In the genomic region with DNA sequence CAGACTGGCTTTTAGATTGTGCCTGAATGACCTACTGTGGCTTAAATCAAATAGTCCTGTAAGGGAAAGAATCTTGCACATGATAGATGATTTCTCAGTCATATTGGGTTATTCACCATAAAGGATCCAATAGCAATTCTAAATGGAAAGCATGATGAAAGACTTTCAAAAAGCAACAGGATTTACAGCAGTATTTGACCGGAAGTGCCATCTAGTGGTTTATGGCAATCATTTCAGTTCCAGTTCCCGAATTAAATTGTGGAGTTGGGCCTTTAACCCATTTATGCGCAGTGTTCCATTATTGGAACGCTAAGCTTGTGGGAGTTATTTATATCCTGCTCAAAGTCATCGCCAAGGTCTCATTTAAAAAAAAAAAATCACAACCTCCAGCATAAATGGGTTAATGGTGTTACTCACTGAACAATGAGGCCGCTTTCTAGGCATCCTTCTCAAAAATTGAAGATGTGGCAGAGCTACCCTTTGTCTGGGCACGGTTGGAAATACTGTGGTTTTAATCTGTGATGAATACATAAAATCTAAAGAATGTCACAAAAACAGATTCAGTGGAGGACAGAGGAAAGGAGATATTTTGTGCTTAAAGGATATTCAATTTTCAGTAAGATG, we compare ENCODE assay signal across 9 cellular contexts.
DNase-seq lines count a peak whose midpoint lies in the region; ATAC-seq, FAIRE-seq and TF ChIP-seq lines count a peak whose summit lies in the region.
"Had no signal": no experiment of that assay in that cellular context is flagged by ENCODE, and none has a peak within 500 bp of the region (broad histone marks: within the 10 kb centered on the region; RNA-seq: fewer than 3 reads in every experiment).

No MANE protein-coding gene starts in this region.

- no peak for TF ChIP-seq POLR2A in GM12892 (IDR thresholded peaks at IDR 0.05; ENCODE audit: low read depth, low read length)

- no peaks in the 10 kb centered on the region for H3K27me3 Mint-ChIP-seq in stimulated activated naive B cell treated with anti-CD40 and anti-IgM and Interleukin-4, amounts not matched to agents 10 μg/mL and 1 μg/mL and 100 μg/mL, for 72 hours
- H3K27me3 Mint-ChIP-seq: stimulated activated naive CD8-positive, alpha-beta T cell treated with anti-CD3 and anti-CD28 coated beads, Interleukin-15, Interleukin-2, amounts not matched to agents 100 ng/mL and 50 ng/mL, for 24 hours had no signal

- H3K4me1 ChIP-seq in ACC112 (ENCODE audit: control insufficient read depth, insufficient read depth, low read length, unreplicated experiment) (peaks cover 13% of the 10 kb centered on the region), liver (ENCODE audit: control insufficient read depth in 4 of 4, insufficient read depth in 4 of 4, low read length in 3 of 4) (peaks cover 5 to 18% (median 12%) of the 10 kb centered on the region in 4 donors)

- intact Hi-C loops in posterior vena cava (cut with DNase I) = loop anchor here (10.0 kb wide), 2 partner anchors 201 to 211 kb away; no protein-coding TSS in a partner anchor

- no peaks in the 10 kb centered on the region for H3K9me3 Mint-ChIP-seq in stimulated activated naive B cell treated with anti-CD40 and anti-IgM and Interleukin-4, amounts not matched to agents 10 μg/mL and 1 μg/mL and 100 μg/mL, for 72 hours
- H3K9me3 Mint-ChIP-seq: stimulated activated naive CD8-positive, alpha-beta T cell treated with anti-CD3 and anti-CD28 coated beads, Interleukin-15, Interleukin-2, amounts not matched to agents 100 ng/mL and 50 ng/mL, for 24 hours had no signal

- no peaks in the 10 kb centered on the region for H3K27me3 ChIP-seq in ACC112 (ENCODE audit: insufficient read depth, low read length)
- H3K27me3 ChIP-seq in liver (ENCODE audit: control insufficient read depth in 4 of 4, insufficient read depth in 4 of 4, low read length in 3 of 4) = no peaks in the 10 kb centered on the region

- WGBS in liver = 57% methylated on average over 7 of the region's 7 CpGs

- peak; percentile 90 to 93 for TF ChIP-seq RAD21 in liver (IDR thresholded peaks at IDR 0.05)

- no peaks in the 10 kb centered on the region for H3K4me1 Mint-ChIP-seq in stimulated activated naive B cell treated with anti-CD40 and anti-IgM and Interleukin-4, amounts not matched to agents 10 μg/mL and 1 μg/mL and 100 μg/mL, for 72 hours

- no peak overlapping the region for H3K4me3 Mint-ChIP-seq in stimulated activated naive B cell treated with anti-CD40 and anti-IgM and Interleukin-4, amounts not matched to agents 10 μg/mL and 1 μg/mL and 100 μg/mL, for 72 hours
- H3K4me3 Mint-ChIP-seq: stimulated activated naive CD8-positive, alpha-beta T cell treated with anti-CD3 and anti-CD28 coated beads, Interleukin-15, Interleukin-2, amounts not matched to agents 100 ng/mL and 50 ng/mL, for 24 hours had no signal

- no peak for ATAC-seq in HG02798 (IDR thresholded peaks at IDR 0.05; ENCODE audit: poor library complexity, unreplicated experiment)
- ATAC-seq in stimulated activated naive B cell treated with anti-CD40 and anti-IgM and Interleukin-4, amounts not matched to agents 10 μg/mL and 1 μg/mL and 100 μg/mL, for 72 hours (replicated peaks) = no peak

- peak overlapping the region; percentile 43 for H3K27ac ChIP-seq in ACC112 (ENCODE audit: low read depth, low read length)
- H3K27ac ChIP-seq in liver (ENCODE audit: low read depth in 1 of 2, low read length in 2 of 2) = no peak overlapping the region

- peak; percentile 84 for FAIRE-seq in GM12892 (lab: Jason Lieb, UNC)

- no peak overlapping the region for H3K4me3 ChIP-seq in ACC112 (ENCODE audit: low read depth, low read length)
- H3K4me3 ChIP-seq in liver (ENCODE audit: low read depth in 1 of 3, low read length in 3 of 3) = no peak overlapping the region

- H3K36me3 ChIP-seq in ACC112 (ENCODE audit: insufficient read depth, low read length) (peaks cover 17% of the 10 kb centered on the region), liver (ENCODE audit: control insufficient read depth in 4 of 4, insufficient read depth in 3 of 4, low read depth in 1 of 4, low read length in 3 of 4) (peaks cover 0 to 2% (median 0%) of the 10 kb centered on the region in 4 donors)

- H3K9me3 ChIP-seq in liver (ENCODE audit: control insufficient read depth in 4 of 4, low read length in 3 of 4) = no peaks in the 10 kb centered on the region

- peaks cover 33% of the 10 kb centered on the region for H3K79me2 ChIP-seq in ACC112 (ENCODE audit: control insufficient read depth, insufficient read depth, low read length, unreplicated experiment)

- H3K36me3 Mint-ChIP-seq in stimulated activated naive B cell treated with anti-CD40 and anti-IgM and Interleukin-4, amounts not matched to agents 10 μg/mL and 1 μg/mL and 100 μg/mL, for 72 hours = peaks cover 3 to 13% of the 10 kb centered on the region in 2 donors

- H2AFZ ChIP-seq in ACC112 (ENCODE audit: low read length, unreplicated experiment) = no peak overlapping the region

- peak; percentile 80 for TF ChIP-seq CTCF in liver (IDR thresholded peaks at IDR 0.05; ENCODE audit: low read depth, low read length, missing input control)

- no peak overlapping the region for H3K27ac Mint-ChIP-seq in stimulated activated naive B cell treated with anti-CD40 and anti-IgM and Interleukin-4, amounts not matched to agents 10 μg/mL and 1 μg/mL and 100 μg/mL, for 72 hours
- H3K27ac Mint-ChIP-seq: stimulated activated naive CD8-positive, alpha-beta T cell treated with anti-CD3 and anti-CD28 coated beads, Interleukin-15, Interleukin-2, amounts not matched to agents 100 ng/mL and 50 ng/mL, for 24 hours had no signal

- H3K9ac ChIP-seq in liver (ENCODE audit: low read depth in 1 of 2, low read length in 2 of 2) = no peak overlapping the region

- DNase-seq in GM12892 (ENCODE audit: insufficient read length) = no peak
- peak; percentile 8 to 65 for DNase-seq in NCI-H526 (lab: John Stamatoyannopoulos, UW)
- DNase-seq in cerebellum (ENCODE audit: low spot score) = peak; percentile 2
- no peak for DNase-seq in stimulated activated naive B cell treated with anti-CD40 and anti-IgM and Interleukin-4, amounts not matched to agents 10 μg/mL and 1 μg/mL and 100 μg/mL, for 72 hours
- no peak for DNase-seq in posterior vena cava (ENCODE audit: low spot score)

TF ChIP-seq in liver, 16 proteins besides CTCF, POLR2A, EP300 and RAD21:
- TF ChIP-seq GABPA (IDR thresholded peaks at IDR 0.05 in 1 of 2, conservative IDR thresholded peaks at IDR 0.05 in 1 of 2) = no peak
- peak; percentile 16 for TF ChIP-seq YY1 (IDR thresholded peaks at IDR 0.05)
- no peak for TF ChIP-seq FOXA2 (IDR thresholded peaks at IDR 0.05)
- TF ChIP-seq RXRA (IDR thresholded peaks at IDR 0.05) = peak; percentile 6 to 27
- no peak for TF ChIP-seq NR2F2 (IDR thresholded peaks at IDR 0.05)
- TF ChIP-seq, protein P1, sequence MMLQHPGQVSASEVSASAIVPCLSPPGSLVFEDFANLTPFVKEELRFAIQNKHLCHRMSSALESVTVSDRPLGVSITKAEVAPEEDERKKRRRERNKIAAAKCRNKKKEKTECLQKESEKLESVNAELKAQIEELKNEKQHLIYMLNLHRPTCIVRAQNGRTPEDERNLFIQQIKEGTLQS (IDR thresholded peaks at IDR 0.05) = peak; percentile 78

Comparison
In these comparisons a context has a peak if more than half of its experiments do, and no peak if none do; other contexts are left out.
1. DNase-seq: peak in NCI-H526 (2 of 2) and cerebellum (single experiment); none in GM12892 (single experiment), stimulated activated naive B cell treated with anti-CD40 and anti-IgM and Interleukin-4, amounts not matched to agents 10 μg/mL and 1 μg/mL and 100 μg/mL, for 72 hours (single experiment) and posterior vena cava (single experiment).